In genomic region chr15:94383041-94383440, GRCh38 we compare ENCODE assay signal across 24 cellular contexts.
"Had no signal": no experiment of that assay in that cellular context is flagged by ENCODE, and none has a peak within 500 bp of the region (broad histone marks: within the 10 kb centered on the region; RNA-seq: fewer than 3 reads in every experiment).

No MANE protein-coding gene starts in this region.

- ATAC-seq: activated CD4-positive, alpha-beta T cell treated with anti-CD3 and anti-CD28 coated beads for 36 hours; activated naive CD4-positive, alpha-beta T cell treated with anti-CD3 and anti-CD28 coated beads, Interleukin-2, amount 50 U/mL, for 72 hours; activated T-helper 17 cell treated with anti-CD3 and anti-CD28 coated beads, Interleukin-2, amount 50 U/mL, for 72 hours; heart right ventricle; left lung; naive thymus-derived CD8-positive, alpha-beta T cell; pancreas; psoas muscle had no signal

- H3K27ac ChIP-seq: ascending aorta, brain microvascular endothelial cell, heart right ventricle, left lung, pancreas, psoas muscle, right atrium auricular region, stomach, suprapubic skin, tibial nerve had no signal

- H3K4me1 ChIP-seq: ascending aorta, pancreas, psoas muscle, right atrium auricular region, suprapubic skin had no signal

- DNase-seq: activated CD4-positive, alpha-beta T cell treated with anti-CD3 and anti-CD28 coated beads for 36 hours; activated CD4-positive, alpha-beta T cell treated with anti-CD3 and anti-CD28 coated beads, Interleukin-2, amount 50 U/mL, for 4 hours; activated CD8-positive, alpha-beta memory T cell treated with anti-CD3 and anti-CD28 coated beads for 24 hours; activated CD8-positive, alpha-beta memory T cell treated with anti-CD3 and anti-CD28 coated beads, Interleukin-2, amount 50 U/mL, for 4 hours; activated T-cell treated with anti-CD3 and anti-CD28 coated beads, Interleukin-2, amount 50 U/mL, for 24 hours; caudate nucleus; effector CD4-positive, alpha-beta T cell; heart right ventricle; kidney glomerular epithelial cell; left lung; naive thymus-derived CD8-positive, alpha-beta T cell; pancreas; psoas muscle; stimulated activated CD4-positive, alpha-beta T cell treated with anti-CD3 and anti-CD28 coated beads, Interleukin-4, amount 100 ng/mL, for 4 hours; stomach had no signal

- H3K27me3 ChIP-seq: ascending aorta, brain microvascular endothelial cell, left lung, pancreas, right atrium auricular region, stomach, suprapubic skin, tibial nerve had no signal

- H3K9me3 Mint-ChIP-seq: activated naive CD4-positive, alpha-beta T cell treated with anti-CD3 and anti-CD28 coated beads, Interleukin-2, amount 50 U/mL, for 72 hours; activated T-cell treated with anti-CD3 and anti-CD28 coated beads, Interleukin-2, amount 50 U/mL, for 24 hours; activated T-helper 17 cell treated with anti-CD3 and anti-CD28 coated beads, Interleukin-2, amount 50 U/mL, for 72 hours; dendritic cell treated with granulocyte-macrophage colony-stimulating factor and Interleukin-4, amounts not matched to agents 40 ng/mL and 50 ng/mL, for 4 days; naive thymus-derived CD8-positive, alpha-beta T cell had no signal

- H3K4me3 Mint-ChIP-seq: activated CD4-positive, alpha-beta T cell treated with anti-CD3 and anti-CD28 coated beads for 36 hours; activated T-cell treated with anti-CD3 and anti-CD28 coated beads, Interleukin-2, amount 50 U/mL, for 24 hours; activated T-helper 17 cell treated with anti-CD3 and anti-CD28 coated beads, Interleukin-2, amount 50 U/mL, for 72 hours; dendritic cell treated with granulocyte-macrophage colony-stimulating factor and Interleukin-4, amounts not matched to agents 40 ng/mL and 50 ng/mL, for 4 days; naive thymus-derived CD8-positive, alpha-beta T cell had no signal

- H3K27me3 Mint-ChIP-seq: activated CD4-positive, alpha-beta T cell treated with anti-CD3 and anti-CD28 coated beads for 36 hours; activated T-cell treated with anti-CD3 and anti-CD28 coated beads, Interleukin-2, amount 50 U/mL, for 24 hours; activated T-helper 17 cell treated with anti-CD3 and anti-CD28 coated beads, Interleukin-2, amount 50 U/mL, for 72 hours; dendritic cell treated with granulocyte-macrophage colony-stimulating factor and Interleukin-4, amounts not matched to agents 40 ng/mL and 50 ng/mL, for 4 days; naive thymus-derived CD8-positive, alpha-beta T cell had no signal

- H3K4me3 ChIP-seq: ascending aorta, heart right ventricle, left lung, lung, pancreas, psoas muscle, right atrium auricular region, stomach, suprapubic skin, tibial nerve had no signal

- H3K36me3 Mint-ChIP-seq: activated naive CD4-positive, alpha-beta T cell treated with anti-CD3 and anti-CD28 coated beads, Interleukin-2, amount 50 U/mL, for 72 hours had no signal

- H3K27ac Mint-ChIP-seq: activated CD4-positive, alpha-beta T cell treated with anti-CD3 and anti-CD28 coated beads for 36 hours; activated T-cell treated with anti-CD3 and anti-CD28 coated beads, Interleukin-2, amount 50 U/mL, for 24 hours; activated T-helper 17 cell treated with anti-CD3 and anti-CD28 coated beads, Interleukin-2, amount 50 U/mL, for 72 hours; dendritic cell treated with granulocyte-macrophage colony-stimulating factor and Interleukin-4, amounts not matched to agents 40 ng/mL and 50 ng/mL, for 4 days had no signal
